ENCODE assay signal across 18 cellular contexts in genomic region chrX:29880977-29881376, GRCh38.
DNase-seq lines count a peak whose midpoint lies in the region; ATAC-seq, FAIRE-seq and TF ChIP-seq lines count a peak whose summit lies in the region.
"Had no signal": no experiment of that assay in that cellular context is flagged by ENCODE, and none has a peak within 500 bp of the region (broad histone marks: within the 10 kb centered on the region; RNA-seq: fewer than 3 reads in every experiment).

No MANE protein-coding gene starts in this region.

- no peaks in the 10 kb centered on the region for H3K79me2 ChIP-seq in GM12878 (ENCODE audit: control insufficient read depth, insufficient read depth, low read length)

- no peak for TF ChIP-seq POLR2A in IMR-90 (IDR thresholded peaks at IDR 0.05; ENCODE audit: low read depth, low read length)
- no peak for TF ChIP-seq POLR2A in GM12878 (IDR thresholded peaks at IDR 0.05; ENCODE audit: low read depth, low read length)

- no peak for TF ChIP-seq RAD21 in IMR-90 (IDR thresholded peaks at IDR 0.05; ENCODE audit: low read length)
- no peak for TF ChIP-seq RAD21 in GM12878 (IDR thresholded peaks at IDR 0.05; ENCODE audit: insufficient read depth, low read depth, low read length)

- no peak for TF ChIP-seq EP300 in GM12878 (IDR thresholded peaks at IDR 0.05; ENCODE audit: borderline replicate concordance in 1 of 2, control insufficient read depth in 1 of 2, low read depth in 2 of 2, low read length in 2 of 2)

- no peak overlapping the region for H3K18ac ChIP-seq in IMR-90 (ENCODE audit: low read depth, low read length)

- in situ Hi-C loops in IMR-90 (cut with MboI; ENCODE audit: low sequenced_read_pairs) (no loop called here), GM12878 (cut with MboI) (no loop called here)

- H3K36me3 Mint-ChIP-seq in T-helper 2 cell treated with Interferon-gamma antibody and Interleukin-4, amounts not matched to agents 5 μg/mL and 100 μg/mL, for 36 hours (ENCODE audit: low read depth), result no peaks in the 10 kb centered on the region
- H3K36me3 Mint-ChIP-seq: CD14-positive monocyte; CD4-positive, alpha-beta memory T cell had no signal

- 0 out of 2 replicates have a peak overlapping the region, but pooled peaks have one; percentile 21 for H3K14ac ChIP-seq in IMR-90 (replicated peaks; ENCODE audit: low read depth, low read length)

- no peak overlapping the region for H3K4me3 Mint-ChIP-seq in T-helper 2 cell treated with Interferon-gamma antibody and Interleukin-4, amounts not matched to agents 5 μg/mL and 100 μg/mL, for 36 hours
- H3K4me3 Mint-ChIP-seq: CD14-positive monocyte; CD4-positive, alpha-beta memory T cell had no signal

- H3K4ac ChIP-seq in IMR-90 (ENCODE audit: low read depth, low read length), result no peak overlapping the region

- H3K27ac ChIP-seq in IMR-90 (ENCODE audit: insufficient read depth, low read length) (no peak overlapping the region), GM12878 (ENCODE audit: control insufficient read depth, insufficient read depth) (no peak overlapping the region)
- H3K27ac ChIP-seq: BLaER1, GM23248 had no signal

- dilution Hi-C loops in IMR-90 (cut with HindIII; ENCODE audit: low sequenced_read_pairs, unreplicated experiment), result no loop called here

- SMC1A ChIA-PET in GM12878 (lab: Charles Lee; ENCODE audit: uncharacterized antibody, unreplicated experiment), result no interaction called here

- H3K4me1 ChIP-seq in IMR-90 (ENCODE audit: control insufficient read depth, insufficient read depth, low read length), result no peaks in the 10 kb centered on the region
- H3K4me1 ChIP-seq in GM12878 (ENCODE audit: control insufficient read depth, insufficient read depth, low read length), result no peaks in the 10 kb centered on the region
- H3K4me1 ChIP-seq: BLaER1 had no signal

- H3K4me2 ChIP-seq in IMR-90 (ENCODE audit: low read depth, low read length) (no peak overlapping the region), GM12878 (ENCODE audit: control insufficient read depth, insufficient read depth) (no peak overlapping the region)
- H3K4me2 ChIP-seq: BLaER1 had no signal

- no peak overlapping the region for H2AK5ac ChIP-seq in IMR-90 (ENCODE audit: low read depth, low read length)

- H2BK20ac ChIP-seq in IMR-90 (ENCODE audit: low read depth, low read length), result no peak overlapping the region

- H3K27me3 ChIP-seq in IMR-90 (ENCODE audit: control insufficient read depth, insufficient read depth, low read length), result no peaks in the 10 kb centered on the region; the same call in 1 of the 2 replicates
- H3K27me3 ChIP-seq in GM12878 (replicated peaks in 1 of 2; ENCODE audit: control insufficient read depth in 2 of 2, insufficient read depth in 2 of 2, low read length in 1 of 2), result no peaks in the 10 kb centered on the region
- H3K27me3 ChIP-seq: BLaER1 had no signal

- H3K4me1 Mint-ChIP-seq in T-helper 2 cell treated with Interferon-gamma antibody and Interleukin-4, amounts not matched to agents 5 μg/mL and 100 μg/mL, for 36 hours (ENCODE audit: low read depth), result no peaks in the 10 kb centered on the region
- H3K4me1 Mint-ChIP-seq: CD14-positive monocyte; CD4-positive, alpha-beta memory T cell had no signal

- H3K9me3 ChIP-seq in IMR-90 (ENCODE audit: control insufficient read depth, insufficient read depth, low read length) (no peaks in the 10 kb centered on the region), GM12878 (replicated peaks; ENCODE audit: control insufficient read depth, insufficient read depth, low read length) (no peaks in the 10 kb centered on the region)
- H3K9me3 ChIP-seq: BLaER1, HAP-1 had no signal

- H3K27ac Mint-ChIP-seq in T-helper 2 cell treated with Interferon-gamma antibody and Interleukin-4, amounts not matched to agents 5 μg/mL and 100 μg/mL, for 36 hours, result no peak overlapping the region
- H3K27ac Mint-ChIP-seq: CD14-positive monocyte; CD4-positive, alpha-beta memory T cell had no signal

- H2BK15ac ChIP-seq in IMR-90 (ENCODE audit: low read depth, low read length), result no peak overlapping the region

- POLR2A ChIA-PET in IMR-90 (lab: Charles Lee; ENCODE audit: unreplicated experiment) (no interaction called here), GM12878 (lab: Charles Lee) (no interaction called here)

- no peak overlapping the region for H3K4me3 ChIP-seq in IMR-90 (ENCODE audit: insufficient read depth, low read depth, low read length)
- H3K4me3 ChIP-seq in GM12878, result no peak overlapping the region
- H3K4me3 ChIP-seq: BLaER1, GM23248, HAP-1, K562 had no signal

- TF ChIP-seq CTCF in IMR-90 (conservative IDR thresholded peaks at IDR 0.05; ENCODE audit: low read depth, low read length) (no peak), GM12878 (IDR thresholded peaks at IDR 0.05 in 2 of 3, conservative IDR thresholded peaks at IDR 0.05 in 1 of 3; ENCODE audit: control insufficient read depth in 2 of 3, extremely low read depth in 1 of 3, insufficient read depth in 1 of 3, low read depth in 3 of 3, low read length in 3 of 3) (no peak)

- no peak overlapping the region for H3K23ac ChIP-seq in IMR-90 (ENCODE audit: low read depth, low read length)

- no peak overlapping the region for H4K5ac ChIP-seq in IMR-90 (ENCODE audit: low read depth, low read length)

- H4K20me1 ChIP-seq in IMR-90 (ENCODE audit: insufficient read depth, low read length) (no peaks in the 10 kb centered on the region), GM12878 (ENCODE audit: control insufficient read depth, insufficient read depth) (no peaks in the 10 kb centered on the region)
- H4K20me1 ChIP-seq: BLaER1 had no signal

- intact Hi-C loops in IMR-90 (cut with micrococcal nuclease) (no loop called here), GM12878 (cut with micrococcal nuclease; ENCODE audit: unreplicated experiment) (no loop called here)

- no TSS peak for BruUV-seq in IMR-90 (replicated peaks; lab: Mats Ljungman, UMichigan)
- BruUV-seq in GM12878 (replicated peaks; lab: Mats Ljungman, UMichigan), result no TSS peak

- no peak overlapping the region for H2BK5ac ChIP-seq in IMR-90 (ENCODE audit: low read depth, low read length, poor library complexity, severe bottlenecking)

- no peak overlapping the region for H2BK120ac ChIP-seq in IMR-90 (ENCODE audit: low read depth, low read length)

- DNase-seq in GM19239 (ENCODE audit: insufficient read length, low spot score) (no peak), IMR-90 (no peak), GM12878 (ENCODE audit: low read depth, low spot score) (no peak), AG20443 (ENCODE audit: low spot score) (no peak)
- DNase-seq in T-helper 2 cell treated with Interferon-gamma antibody and Interleukin-4, amounts not matched to agents 5 μg/mL and 100 μg/mL, for 36 hours (ENCODE audit: low spot score), result no peak
- DNase-seq: CD4-positive, alpha-beta memory T cell; DMS153; DMS79; GDM1; GM23248 had no signal

- H3K79me1 ChIP-seq in IMR-90 (ENCODE audit: low read depth in 1 of 2, low read length in 2 of 2), result no peaks in the 10 kb centered on the region

- ATAC-seq in GM18511 (IDR thresholded peaks at IDR 0.05; ENCODE audit: unreplicated experiment) (peak; percentile 58), IMR-90 (ENCODE audit: low read depth) (no peak), GM12878 (no peak), HG03565 (IDR thresholded peaks at IDR 0.05; ENCODE audit: unreplicated experiment) (no peak), GM18907 (IDR thresholded peaks at IDR 0.05; ENCODE audit: unreplicated experiment) (no peak)
- ATAC-seq: K562 had no signal

- no peaks in the 10 kb centered on the region for H3K9me3 Mint-ChIP-seq in T-helper 2 cell treated with Interferon-gamma antibody and Interleukin-4, amounts not matched to agents 5 μg/mL and 100 μg/mL, for 36 hours
- H3K9me3 Mint-ChIP-seq: CD14-positive monocyte had no signal

- no peaks in the 10 kb centered on the region for H3K9me1 ChIP-seq in IMR-90 (ENCODE audit: insufficient read depth, low read length)

- H3K9ac ChIP-seq in IMR-90 (ENCODE audit: low read depth, low read length), result no peak overlapping the region
- H3K9ac ChIP-seq in GM12878 (ENCODE audit: control insufficient read depth, insufficient read depth, low read length), result no peak overlapping the region
- H3K9ac ChIP-seq: BLaER1, GM23248 had no signal

- H2AFZ ChIP-seq in IMR-90 (replicated peaks; ENCODE audit: low read length, poor library complexity), result no peak overlapping the region
- no peak overlapping the region for H2AFZ ChIP-seq in GM12878 (ENCODE audit: control insufficient read depth, low read depth, low read length)
- H2AFZ ChIP-seq: GM23248 had no signal

- no peak overlapping the region for H4K91ac ChIP-seq in IMR-90 (ENCODE audit: insufficient read depth, low read depth, low read length)

- WGBS in IMR-90 (ENCODE audit: extremely low coverage in 2 of 2, insufficient read length in 1 of 2), 2 experiments, result 60% methylated on average over 1 of the region's 3 CpGs; no CpG with 5 or more reads in 1 of the 2 experiments
- WGBS in GM12878 (ENCODE audit: insufficient coverage, insufficient replicate concordance, low lambda C conversion rate, missing lambda C conversion rate), result 2% methylated on average over 3 of the region's 3 CpGs

- CTCF ChIA-PET in IMR-90 (lab: Yijun Ruan, JAX) (no interaction called here), GM12878 (lab: Yijun Ruan, JAX) (no interaction called here)

- no peak overlapping the region for H3K56ac ChIP-seq in IMR-90 (ENCODE audit: extremely low read depth, insufficient read depth, low read length)

- no peaks in the 10 kb centered on the region for H3K36me3 ChIP-seq in IMR-90 (ENCODE audit: control insufficient read depth, insufficient read depth, low read length)
- no peaks in the 10 kb centered on the region for H3K36me3 ChIP-seq in GM12878 (ENCODE audit: control insufficient read depth in 2 of 2, insufficient read depth in 2 of 2, low read length in 1 of 2)
- H3K36me3 ChIP-seq: BLaER1, HAP-1 had no signal

- no peak overlapping the region for H4K8ac ChIP-seq in IMR-90 (ENCODE audit: low read depth in 2 of 2, low read length in 2 of 2)

- no peak overlapping the region for H2AK9ac ChIP-seq in IMR-90 (replicated peaks; ENCODE audit: low read depth, low read length, poor library complexity)

- FAIRE-seq in GM19239 (lab: Jason Lieb, UNC) (peak; percentile 4), GM12878 (lab: Jason Lieb, UNC) (no peak)
- FAIRE-seq: A204.1, K562 had no signal

- H3K27me3 Mint-ChIP-seq in T-helper 2 cell treated with Interferon-gamma antibody and Interleukin-4, amounts not matched to agents 5 μg/mL and 100 μg/mL, for 36 hours (ENCODE audit: low read depth), result no peaks in the 10 kb centered on the region
- H3K27me3 Mint-ChIP-seq: CD4-positive, alpha-beta memory T cell had no signal

- RAD21 ChIA-PET in GM12878 (lab: Charles Lee; ENCODE audit: unreplicated experiment), result no interaction called here

TF ChIP-seq in IMR-90, 13 proteins besides CTCF, POLR2A, EP300 and RAD21 (continues in another document):
- TF ChIP-seq MAFK (IDR thresholded peaks at IDR 0.05; ENCODE audit: low read depth, low read length) (no peak), MAZ (IDR thresholded peaks at IDR 0.05; ENCODE audit: borderline replicate concordance, low read depth, low read length) (no peak), CHD1 (IDR thresholded peaks at IDR 0.05; ENCODE audit: low read depth, low read length) (no peak)

TF ChIP-seq in GM12878, 131 proteins besides CTCF, POLR2A, EP300 and RAD21:
- TF ChIP-seq DPF2 (IDR thresholded peaks at IDR 0.05), result no peak
- no peak for TF ChIP-seq SMAD5 (IDR thresholded peaks at IDR 0.05; ENCODE audit: low read depth)
- peak; percentile 7; the same call in 1 of the 2 replicates for TF ChIP-seq RUNX3 (IDR thresholded peaks at IDR 0.05; ENCODE audit: low read length)
